In genomic region chr4:6663596-6664393, GRCh38 we compare ENCODE assay signal across 12 cellular contexts. TPM values are rescaled to one million over a fixed set of nuclear protein-coding genes. Genes with fewer than 3 reads are reported as not detected.
DNase-seq lines count a peak whose midpoint lies in the region; TF ChIP-seq lines count a peak whose summit lies in the region.
"Had no signal": no experiment of that assay in that cellular context is flagged by ENCODE, and none has a peak within 500 bp of the region (broad histone marks: within the 10 kb centered on the region; RNA-seq: fewer than 3 reads in every experiment).

No MANE protein-coding gene starts in this region.

- no peaks in the 10 kb centered on the region for H3K9me3 Mint-ChIP-seq in activated naive CD8-positive, alpha-beta T cell treated with anti-CD3 and anti-CD28 coated beads for 36 hours

- H3K27me3 ChIP-seq in stomach smooth muscle (ENCODE audit: control insufficient read depth in 1 of 2, insufficient read depth in 2 of 2, low read length in 2 of 2): peaks cover 0 to 9% of the 10 kb centered on the region in 2 donors
- H3K27me3 ChIP-seq: hepatocyte had no signal

- no peak overlapping the region for H3K27ac ChIP-seq in stomach smooth muscle (ENCODE audit: low read length)
- H3K27ac ChIP-seq: colonic mucosa, hepatocyte, HL-60 had no signal

- H3K9me3 ChIP-seq in stomach smooth muscle (ENCODE audit: control insufficient read depth in 2 of 2, low read length in 2 of 2): no peaks in the 10 kb centered on the region
- H3K9me3 ChIP-seq: colonic mucosa had no signal

- H3K4me3 ChIP-seq in HFF-Myc (replicated peaks; ENCODE audit: low read depth, low read length): 0 out of 2 replicates have a peak overlapping the region, but pooled peaks have one; percentile 7
- H3K4me3 ChIP-seq in stomach smooth muscle (ENCODE audit: low read length in 2 of 2): peak overlapping the region; percentile 20 to 67
- H3K4me3 ChIP-seq: colonic mucosa, hepatocyte had no signal

- H3K27ac Mint-ChIP-seq in activated naive CD8-positive, alpha-beta T cell treated with anti-CD3 and anti-CD28 coated beads for 36 hours: peak overlapping the region; percentile 21

- TF ChIP-seq CTCF in HFF-Myc (IDR thresholded peaks at IDR 0.05; ENCODE audit: low read depth, low read length, missing control alignments): no peak

- H3K4me1 ChIP-seq in stomach smooth muscle (ENCODE audit: control insufficient read depth, insufficient read depth, low read length): peaks cover 15% of the 10 kb centered on the region
- H3K4me1 ChIP-seq: colonic mucosa had no signal

- no peak for DNase-seq in HFF-Myc (ENCODE audit: extremely low read depth, low read depth)
- DNase-seq in activated naive CD8-positive, alpha-beta T cell treated with anti-CD3 and anti-CD28 coated beads for 36 hours: no peak
- DNase-seq in left kidney (ENCODE audit: low read depth, low spot score): peak; percentile 16
- DNase-seq in NCI-H146 treated with DMSO at 0.1 percent for 48 hours (lab: John Stamatoyannopoulos, UW; ENCODE audit: unreplicated experiment): no peak
- DNase-seq in islet precursor cell: no peak
- DNase-seq in activated gamma-delta T cell treated with Interleukin-2 at 50 U/mL for 16 hours: no peak
- DNase-seq: NCI-H1694 treated with DMSO at 0.1 percent for 48 hours, SIG-M5 had no signal

- no peaks in the 10 kb centered on the region for H3K36me3 ChIP-seq in stomach smooth muscle (ENCODE audit: control insufficient read depth in 2 of 2, insufficient read depth in 2 of 2, low read length in 2 of 2)
- H3K36me3 ChIP-seq: colonic mucosa had no signal

- H3K4me3 Mint-ChIP-seq in activated naive CD8-positive, alpha-beta T cell treated with anti-CD3 and anti-CD28 coated beads for 36 hours: peak overlapping the region; percentile 70

- H3K27me3 Mint-ChIP-seq in activated naive CD8-positive, alpha-beta T cell treated with anti-CD3 and anti-CD28 coated beads for 36 hours: peaks cover 28% of the 10 kb centered on the region

- peak overlapping the region in 1 of 2 donors; percentile 32 for H3K9ac ChIP-seq in stomach smooth muscle (ENCODE audit: low read length in 2 of 2)

- peaks cover 2% of the 10 kb centered on the region for H3K36me3 Mint-ChIP-seq in activated naive CD8-positive, alpha-beta T cell treated with anti-CD3 and anti-CD28 coated beads for 36 hours

- peaks cover 4% of the 10 kb centered on the region for H3K4me1 Mint-ChIP-seq in activated naive CD8-positive, alpha-beta T cell treated with anti-CD3 and anti-CD28 coated beads for 36 hours

RNA-seq across cellular contexts. Expression of gene MRFAP1, which starts 23.3 kb away (rescaled TPM):
- total RNA-seq in activated naive CD8-positive, alpha-beta T cell treated with anti-CD3 and anti-CD28 coated beads for 36 hours: 100 to 1,000 TPM; 107 to 109 TPM

RNA-seq across cellular contexts. Expression of gene S100P, which starts 29.9 kb away (rescaled TPM):
- total RNA-seq in activated naive CD8-positive, alpha-beta T cell treated with anti-CD3 and anti-CD28 coated beads for 36 hours: 1 to 10 TPM in 1 of 2 experiments, under 1 TPM in 1; 0.37 to 2.5 TPM

RNA-seq across cellular contexts. Expression of gene MRFAP1L1, which starts 45.9 kb away (rescaled TPM):
- total RNA-seq in activated naive CD8-positive, alpha-beta T cell treated with anti-CD3 and anti-CD28 coated beads for 36 hours: 10 to 100 TPM; 41.4 to 42.5 TPM

RNA-seq across cellular contexts. Expression of gene BLOC1S4, which starts 52.2 kb away (rescaled TPM):
- total RNA-seq in activated naive CD8-positive, alpha-beta T cell treated with anti-CD3 and anti-CD28 coated beads for 36 hours: 10 to 100 TPM; 19.4 to 21.0 TPM
